In genomic region chr2:28869494-28870145, GRCh38 we compare ENCODE assay signal across 8 cellular contexts. TPM values are rescaled to one million over a fixed set of nuclear protein-coding genes. Genes with fewer than 3 reads are reported as not detected.
DNase-seq lines count a peak whose midpoint lies in the region; ATAC-seq and TF ChIP-seq lines count a peak whose summit lies in the region.

No MANE protein-coding gene starts in this region.

- H3K36me3 ChIP-seq in BE2C: peaks cover 2% of the 10 kb centered on the region; the same call in 1 of the 2 replicates

- ATAC-seq in GM18873 (IDR thresholded peaks at IDR 0.05; ENCODE audit: low FRiP score, unreplicated experiment) (peak; percentile 2), HG03159 (IDR thresholded peaks at IDR 0.05; ENCODE audit: unreplicated experiment) (peak; percentile 10), T-cell (replicated peaks in 1 of 4) (peak; percentile 10 to 17 (median 13))

- DNase-seq in BE2C (peak; percentile 26), T-cell (peak in 3 of 34 experiments; percentile 0 to 9 (median 5)), epithelial cell of prostate (ENCODE audit: low read depth, low spot score) (no peak), neural crest cell (ENCODE audit: low read depth, low spot score) (no peak), SIG-M5 (lab: John Stamatoyannopoulos, UW) (no peak), T1000 (lab: John Stamatoyannopoulos, UW) (no peak)

- peaks cover 43 to 50% (median 48%) of the 10 kb centered on the region in 3 donors for H3K4me1 Mint-ChIP-seq in T-cell
- peaks cover 30% of the 10 kb centered on the region for H3K4me1 Mint-ChIP-seq in neural crest cell

- no peaks in the 10 kb centered on the region for H3K9me3 ChIP-seq in BE2C

- H3K27me3 Mint-ChIP-seq in T-cell (no peaks in the 10 kb centered on the region), neural crest cell (ENCODE audit: low read depth) (peaks cover 31% of the 10 kb centered on the region)

- peak overlapping the region; percentile 99 to 100 for H3K27ac Mint-ChIP-seq in T-cell
- H3K27ac Mint-ChIP-seq in neural crest cell (ENCODE audit: unreplicated experiment): peak overlapping the region; percentile 97

- H3K36me3 Mint-ChIP-seq in T-cell (peaks cover 7% of the 10 kb centered on the region), neural crest cell (ENCODE audit: low read depth) (no peaks in the 10 kb centered on the region)

- no peaks in the 10 kb centered on the region for H3K4me1 ChIP-seq in BE2C

- POLR2A ChIA-PET in T-cell (lab: Charles Lee): interaction anchor here (0.6 to 2.3 kb wide), 7 partner anchors 22 to 330 kb away, joined by 3 to 49 read pairs (median 3); partner anchors contain the start of gene WDR43 (in 1 of the 2)

- H3K9me3 Mint-ChIP-seq in T-cell: no peaks in the 10 kb centered on the region
- no peaks in the 10 kb centered on the region for H3K9me3 Mint-ChIP-seq in neural crest cell

- peaks cover 3% of the 10 kb centered on the region for H3K27me3 ChIP-seq in BE2C

- TF ChIP-seq CTCF in BE2C (IDR thresholded peaks at IDR 0.05; ENCODE audit: low read depth, low read length): no peak
- no peak for TF ChIP-seq CTCF in neural crest cell (conservative IDR thresholded peaks at IDR 0.05)

- peak overlapping the region; percentile 100 for H3K4me3 ChIP-seq in BE2C (ENCODE audit: low read depth, low read length)

- peak overlapping the region; percentile 50 for H3K27ac ChIP-seq in epithelial cell of prostate

- H3K4me3 Mint-ChIP-seq in T-cell (peak overlapping the region; percentile 95 to 99 (median 96)), neural crest cell (peak overlapping the region; percentile 98)

- CTCF ChIA-PET in T-cell (lab: Charles Lee): interaction anchor here in 1 of 2 donors (1.0 to 2.8 kb wide), 7 partner anchors 19 to 302 kb away, joined by 3 to 16 read pairs (median 4); partner anchors contain the start of genes PPP1CB and WDR43

RNA-seq across cellular contexts. Expression of gene TRMT61B, which starts 0.5 kb away (rescaled TPM):
- 8.8 TPM for polyA plus RNA-seq in BE2C (2012; ENCODE audit: insufficient read depth, insufficient read length, low read depth)
- 10 to 100 TPM; 14.8 to 20.4 (median 17.0) TPM for total RNA-seq in T-cell
- 21.8 and 22.6 TPM in 2 replicates for total RNA-seq in neural crest cell

RNA-seq across cellular contexts. Expression of gene WDR43, which starts 24.8 kb away (rescaled TPM):
- 58.2 TPM for polyA plus RNA-seq in BE2C (2012; ENCODE audit: insufficient read depth, insufficient read length, low read depth)
- total RNA-seq in T-cell (10 to 100 TPM; 58.0 to 68.4 (median 62.9) TPM), neural crest cell (66.7 and 70.6 TPM in 2 replicates)

RNA-seq across cellular contexts. Expression of gene SPDYA, which starts 59.0 kb away (rescaled TPM):
- 1.0 TPM for polyA plus RNA-seq in BE2C (2012; ENCODE audit: insufficient read depth, insufficient read length, low read depth)
- total RNA-seq in T-cell (10 to 100 TPM in 2 of 5 donors, 1 to 10 TPM in 3; 2.2 to 13.3 (median 3.0) TPM), neural crest cell (1.1 and 1.3 TPM in 2 replicates)
